Comparison of ENCODE assay signal across 8 cellular contexts in genomic region chr6:159761873-159762680, GRCh38. TPM values are rescaled to one million over a fixed set of nuclear protein-coding genes. Genes with fewer than 3 reads are reported as not detected.
DNase-seq lines count a peak whose midpoint lies in the region; ATAC-seq and TF ChIP-seq lines count a peak whose summit lies in the region.

TSS of gene ACAT2 (plus strand) at chr6:159762045. CDS start at chr6:159762088, 43 bp downstream.

- peaks cover 13% of the 10 kb centered on the region for H3K36me3 Mint-ChIP-seq in activated naive CD4-positive, alpha-beta T cell treated with anti-CD3 and anti-CD28 coated beads, Interleukin-2, amount 50 U/mL, for 24 hours

- ATAC-seq in HG02642 (IDR thresholded peaks at IDR 0.05; ENCODE audit: poor library complexity, unreplicated experiment), result peak; percentile 98

- peak within 1 kb of the TSS; percentile 95 for H3K4me3 ChIP-seq in suprapubic skin

- WGBS in suprapubic skin, result 4% methylated on average over 26 of the region's 76 CpGs

- peaks cover 34% of the 10 kb centered on the region for H3K4me1 Mint-ChIP-seq in activated naive CD4-positive, alpha-beta T cell treated with anti-CD3 and anti-CD28 coated beads, Interleukin-2, amount 50 U/mL, for 24 hours

- peak; percentile 86 for TF ChIP-seq POLR2A in GM10847 (IDR thresholded peaks at IDR 0.05; ENCODE audit: extremely low read depth, insufficient read length)
- TF ChIP-seq POLR2A in suprapubic skin (IDR thresholded peaks at IDR 0.05), result peak in 1 of 2 donors; percentile 1

- H3K36me3 ChIP-seq in suprapubic skin, result peaks cover 31% of the 10 kb centered on the region

- H3K27me3 Mint-ChIP-seq in activated naive CD4-positive, alpha-beta T cell treated with anti-CD3 and anti-CD28 coated beads, Interleukin-2, amount 50 U/mL, for 24 hours, result no peaks in the 10 kb centered on the region

- peak within 1 kb of the TSS; percentile 98 for H3K27ac ChIP-seq in suprapubic skin

- H3K4me1 ChIP-seq in suprapubic skin, result peaks cover 19% of the 10 kb centered on the region

- H3K27ac Mint-ChIP-seq in activated naive CD4-positive, alpha-beta T cell treated with anti-CD3 and anti-CD28 coated beads, Interleukin-2, amount 50 U/mL, for 24 hours, result peak within 1 kb of the TSS; percentile 96

- H3K27me3 ChIP-seq in suprapubic skin, result no peaks in the 10 kb centered on the region

- no peak for TF ChIP-seq CTCF in suprapubic skin (IDR thresholded peaks at IDR 0.05)

- TF ChIP-seq EP300 in suprapubic skin (IDR thresholded peaks at IDR 0.05), result no peak

- peak within 1 kb of the TSS; percentile 93 for H3K4me3 Mint-ChIP-seq in activated naive CD4-positive, alpha-beta T cell treated with anti-CD3 and anti-CD28 coated beads, Interleukin-2, amount 50 U/mL, for 24 hours

- DNase-seq in NCI-H1105 (lab: John Stamatoyannopoulos, UW) (peak; percentile 98), SKM-1 (lab: John Stamatoyannopoulos, UW; ENCODE audit: unreplicated experiment) (peak; percentile 92), germinal center (ENCODE audit: low spot score) (peak; percentile 99), nucleus accumbens (lab: John Stamatoyannopoulos, UW) (peak; percentile 82 to 99 (median 95)), suprapubic skin (ENCODE audit: low spot score in 2 of 2) (peak; percentile 98 to 99)

- H3K9me3 Mint-ChIP-seq in activated naive CD4-positive, alpha-beta T cell treated with anti-CD3 and anti-CD28 coated beads, Interleukin-2, amount 50 U/mL, for 24 hours, result no peaks in the 10 kb centered on the region

- no peaks in the 10 kb centered on the region for H3K9me3 ChIP-seq in suprapubic skin

RNA-seq across cellular contexts. Expression of gene ACAT2, which starts in this region (rescaled TPM):
- 10 to 100 TPM in 3 of 4 donors, 1 to 10 TPM in 1; 7.2 to 23.1 (median 15.6) TPM for total RNA-seq in suprapubic skin

Comparison
In these comparisons a context has a peak if more than half of its experiments do, and no peak if none do; other contexts are left out.
1. Peak in every context shown above with its lines: DNase-seq, ATAC-seq, H3K4me3 ChIP-seq and H3K27ac ChIP-seq.